9 cellular contexts compared by ENCODE assay signal in genomic region chr5:180804129-180804601, GRCh38. TPM values are rescaled to one million over a fixed set of nuclear protein-coding genes. Genes with fewer than 3 reads are reported as not detected.
DNase-seq lines count a peak whose midpoint lies in the region; ATAC-seq and TF ChIP-seq lines count a peak whose summit lies in the region.
"Had no signal": no experiment of that assay in that cellular context is flagged by ENCODE, and none has a peak within 500 bp of the region (broad histone marks: within the 10 kb centered on the region; RNA-seq: fewer than 3 reads in every experiment).

No MANE protein-coding gene starts in this region.

- H3K9me3 ChIP-seq in left lung, result no peaks in the 10 kb centered on the region
- H3K9me3 ChIP-seq in thymus (ENCODE audit: control insufficient read depth), result no peaks in the 10 kb centered on the region
- H3K9me3 ChIP-seq: pancreas had no signal

- H3K4me1 Mint-ChIP-seq in activated CD4-positive, alpha-beta T cell treated with anti-CD3 and anti-CD28 coated beads, Interleukin-2, amount 10 ng/mL, durations not matched to agents 24 days and 14 days, result peaks cover 75% of the 10 kb centered on the region

- H3K36me3 ChIP-seq in left lung, result peaks cover 0 to 45% of the 10 kb centered on the region in 2 donors
- peaks cover 23% of the 10 kb centered on the region for H3K36me3 ChIP-seq in thymus (ENCODE audit: control insufficient read depth, insufficient read depth)
- H3K36me3 ChIP-seq: pancreas had no signal

- peak overlapping the region; percentile 78 for H3K4me3 Mint-ChIP-seq in activated CD4-positive, alpha-beta T cell treated with anti-CD3 and anti-CD28 coated beads, Interleukin-2, amount 10 ng/mL, durations not matched to agents 24 days and 14 days

- H3K4me1 ChIP-seq in left lung (peaks cover 56 to 92% of the 10 kb centered on the region in 2 donors), thymus (ENCODE audit: control insufficient read depth, insufficient read depth, low read length) (peaks cover 58% of the 10 kb centered on the region)

- H3K27ac ChIP-seq in left lung, result peak overlapping the region; percentile 97 to 98
- H3K27ac ChIP-seq in thymus (ENCODE audit: low read depth), result peak overlapping the region; percentile 95

- H3K27ac Mint-ChIP-seq in activated CD4-positive, alpha-beta T cell treated with anti-CD3 and anti-CD28 coated beads, Interleukin-2, amount 10 ng/mL, durations not matched to agents 24 days and 14 days, result peak overlapping the region; percentile 88

- no peaks in the 10 kb centered on the region for H3K27me3 ChIP-seq in left lung
- H3K27me3 ChIP-seq in thymus (ENCODE audit: control insufficient read depth, insufficient read depth), result no peaks in the 10 kb centered on the region
- H3K27me3 ChIP-seq: pancreas had no signal

- intact Hi-C loops in activated CD4-positive, alpha-beta T cell treated with anti-CD3 and anti-CD28 coated beads, Interleukin-2, amount 10 ng/mL, durations not matched to agents 24 days and 14 days (cut with micrococcal nuclease), result loop anchor here (5.0 to 10.0 kb wide), 4 partner anchors 309 to 1252 kb away; partner anchors contain the start of genes CNOT6, HNRNPH1 and RUFY1
- intact Hi-C loops in left lung (cut with DNase I), result no loop called here

- DNase-seq in activated CD4-positive, alpha-beta T cell treated with anti-CD3 and anti-CD28 coated beads, Interleukin-2, amount 10 ng/mL, durations not matched to agents 24 days and 14 days, result peak; percentile 77
- no peak for DNase-seq in activated CD4-positive, alpha-beta T cell treated with anti-CD3 and anti-CD28 coated beads for 4 hours
- DNase-seq in activated T-cell treated with anti-CD3 and anti-CD28 coated beads, Interleukin-2, amount 50 U/mL, for 1 hour, result peak; percentile 38
- DNase-seq in left lung, result peak in 1 of 2 donors; percentile 76
- DNase-seq in NCI-H526 (lab: John Stamatoyannopoulos, UW), result no peak

- no peaks in the 10 kb centered on the region for H3K27me3 Mint-ChIP-seq in activated CD4-positive, alpha-beta T cell treated with anti-CD3 and anti-CD28 coated beads, Interleukin-2, amount 10 ng/mL, durations not matched to agents 24 days and 14 days

- H3K4me3 ChIP-seq in left lung (peak overlapping the region; percentile 98 to 99), thymus (ENCODE audit: low read length) (peak overlapping the region; percentile 88)

- H3K9me3 Mint-ChIP-seq in activated CD4-positive, alpha-beta T cell treated with anti-CD3 and anti-CD28 coated beads, Interleukin-2, amount 10 ng/mL, durations not matched to agents 24 days and 14 days, result no peaks in the 10 kb centered on the region

- WGBS in thymus, result 50% methylated on average over 22 of the region's 22 CpGs

- H3K36me3 Mint-ChIP-seq in activated CD4-positive, alpha-beta T cell treated with anti-CD3 and anti-CD28 coated beads, Interleukin-2, amount 10 ng/mL, durations not matched to agents 24 days and 14 days (ENCODE audit: low read depth), result peaks cover 55% of the 10 kb centered on the region

- no peak for TF ChIP-seq CTCF in left lung (IDR thresholded peaks at IDR 0.05)

- ATAC-seq in left lung (no peak), HG03025 (IDR thresholded peaks at IDR 0.05; ENCODE audit: low FRiP score, unreplicated experiment) (no peak), HG02678 (IDR thresholded peaks at IDR 0.05; ENCODE audit: unreplicated experiment) (no peak)

RNA-seq across cellular contexts. Expression of gene MGAT1, which starts 1.6 kb away (rescaled TPM):
- 119 and 122 TPM in 2 replicates for total RNA-seq in activated CD4-positive, alpha-beta T cell treated with anti-CD3 and anti-CD28 coated beads, Interleukin-2, amount 10 ng/mL, durations not matched to agents 24 days and 14 days
- 100 to 1,000 TPM; 160 to 263 TPM for total RNA-seq in left lung
- polyA plus RNA-seq in thymus, result 129 TPM

RNA-seq across cellular contexts. Expression of gene ZFP62, which starts 56.9 kb away (rescaled TPM):
- total RNA-seq in activated CD4-positive, alpha-beta T cell treated with anti-CD3 and anti-CD28 coated beads, Interleukin-2, amount 10 ng/mL, durations not matched to agents 24 days and 14 days, result 26.7 and 28.0 TPM in 2 replicates
- total RNA-seq in left lung, result 10 to 100 TPM; 21.4 to 22.1 TPM
- polyA plus RNA-seq in thymus, result 48.6 TPM

Comparison
In these comparisons a context has a peak if more than half of its experiments do, and no peak if none do; other contexts are left out.
1. DNase-seq: peak in activated CD4-positive, alpha-beta T cell treated with anti-CD3 and anti-CD28 coated beads, Interleukin-2, amount 10 ng/mL, durations not matched to agents 24 days and 14 days (single experiment) and activated T-cell treated with anti-CD3 and anti-CD28 coated beads, Interleukin-2, amount 50 U/mL, for 1 hour (single experiment); none in activated CD4-positive, alpha-beta T cell treated with anti-CD3 and anti-CD28 coated beads for 4 hours (0 of 2) and NCI-H526 (0 of 2).